ENCODE assay signal across 26 cellular contexts in the genomic region with DNA sequence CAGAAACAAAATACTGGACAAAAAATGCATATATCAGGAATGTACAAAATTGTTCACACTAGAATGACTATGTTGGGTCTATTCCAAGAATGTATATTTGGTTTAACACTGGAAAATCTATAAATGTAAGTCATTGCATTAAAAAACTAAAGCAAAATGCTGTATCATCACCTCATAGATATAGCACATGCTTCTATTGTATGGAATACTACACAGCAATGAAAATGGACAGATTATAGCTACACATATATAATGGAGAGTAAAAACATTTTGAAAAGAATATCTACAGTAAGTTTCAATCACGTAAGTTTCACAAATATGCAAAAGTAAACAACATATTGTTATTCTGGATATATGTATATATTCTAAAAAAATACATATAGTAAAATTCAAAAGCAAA.
"Had no signal": no experiment of that assay in that cellular context is flagged by ENCODE, and none has a peak within 500 bp of the region (broad histone marks: within the 10 kb centered on the region; RNA-seq: fewer than 3 reads in every experiment).

No MANE protein-coding gene starts in this region.

- H3K4me1 ChIP-seq: colonic mucosa, esophagus muscularis mucosa, esophagus squamous epithelium, foreskin keratinocyte, gastrocnemius medialis, gastroesophageal sphincter, heart left ventricle, heart right ventricle had no signal

- H3K4me3 Mint-ChIP-seq: dendritic cell treated with granulocyte-macrophage colony-stimulating factor and Interleukin-4, amounts not matched to agents 40 ng/mL and 50 ng/mL, for 4 days; effector memory CD8-positive, alpha-beta T cell; endodermal cell had no signal

- FAIRE-seq: endothelial cell of umbilical vein had no signal

- H3K27ac Mint-ChIP-seq: dendritic cell treated with granulocyte-macrophage colony-stimulating factor and Interleukin-4, amounts not matched to agents 40 ng/mL and 50 ng/mL, for 4 days; effector memory CD8-positive, alpha-beta T cell; endodermal cell had no signal

- H3K36me3 ChIP-seq: colonic mucosa, esophagus muscularis mucosa, esophagus squamous epithelium, gastrocnemius medialis, gastroesophageal sphincter, heart left ventricle, heart right ventricle had no signal

- H3K4me1 Mint-ChIP-seq: endodermal cell had no signal

- H3K27me3 Mint-ChIP-seq: dendritic cell treated with granulocyte-macrophage colony-stimulating factor and Interleukin-4, amounts not matched to agents 40 ng/mL and 50 ng/mL, for 4 days had no signal

- ATAC-seq: effector memory CD8-positive, alpha-beta T cell; esophagus mucosa; foreskin keratinocyte; gastrocnemius medialis; gastroesophageal sphincter; heart left ventricle; heart right ventricle had no signal

- H3K9me3 ChIP-seq: colonic mucosa, esophagus muscularis mucosa, esophagus squamous epithelium, gastrocnemius medialis, gastroesophageal sphincter, heart left ventricle, heart right ventricle had no signal

- H3K27ac ChIP-seq: colonic mucosa, coronary artery, dorsolateral prefrontal cortex, epithelial cell of prostate, esophagus muscularis mucosa, esophagus squamous epithelium, foreskin keratinocyte, gastrocnemius medialis, gastroesophageal sphincter, heart left ventricle, heart right ventricle had no signal

- DNase-seq: colonic mucosa; cortex of kidney; dermis blood vessel endothelial cell; dorsolateral prefrontal cortex; effector CD4-positive, alpha-beta T cell; effector CD8-positive, alpha-beta T cell; effector memory CD4-positive, alpha-beta T cell; effector memory CD8-positive, alpha-beta T cell; endodermal cell; erythroblast; esophagus squamous epithelium; foreskin fibroblast; foreskin keratinocyte; foreskin melanocyte; gastrocnemius medialis; glutamatergic neuron; head of caudate nucleus; heart left ventricle; heart right ventricle had no signal

- H3K4me3 ChIP-seq: colonic mucosa, coronary artery, dorsolateral prefrontal cortex, esophagus muscularis mucosa, esophagus squamous epithelium, gastrocnemius medialis, gastroesophageal sphincter, heart left ventricle, heart right ventricle had no signal

- H3K9me3 Mint-ChIP-seq: dendritic cell treated with granulocyte-macrophage colony-stimulating factor and Interleukin-4, amounts not matched to agents 40 ng/mL and 50 ng/mL, for 4 days; effector memory CD8-positive, alpha-beta T cell; endodermal cell had no signal

- H3K27me3 ChIP-seq: colonic mucosa, dorsolateral prefrontal cortex, esophagus muscularis mucosa, esophagus squamous epithelium, gastrocnemius medialis, gastroesophageal sphincter, heart left ventricle, heart right ventricle had no signal
